Comparison of ENCODE assay signal across 16 cellular contexts in the genomic region with DNA sequence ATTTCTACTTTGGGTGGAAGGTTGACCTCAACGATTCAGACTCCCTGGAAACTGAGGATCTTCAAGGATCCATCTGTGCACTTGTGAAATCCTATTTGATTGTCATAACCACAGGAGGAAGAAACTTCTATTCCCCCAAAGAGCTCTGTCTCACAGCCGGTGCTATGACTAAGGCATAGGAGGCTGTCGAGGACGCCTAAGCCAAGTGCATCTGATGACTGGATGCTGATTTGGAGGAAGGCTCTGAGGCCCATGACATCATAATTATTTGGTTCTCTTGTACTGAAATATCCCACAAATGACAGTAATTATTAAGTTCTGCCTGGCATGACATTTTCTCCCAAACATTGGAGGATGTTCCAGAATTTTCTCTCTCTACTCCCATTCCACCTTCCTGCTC. TPM values are rescaled to one million over a fixed set of nuclear protein-coding genes. Genes with fewer than 3 reads are reported as not detected.
"Had no signal": no experiment of that assay in that cellular context is flagged by ENCODE, and none has a peak within 500 bp of the region (broad histone marks: within the 10 kb centered on the region; RNA-seq: fewer than 3 reads in every experiment).

No MANE protein-coding gene starts in this region.

- H3K4me3 Mint-ChIP-seq: activated CD8-positive, alpha-beta memory T cell treated with anti-CD3 and anti-CD28 coated beads, Interleukin-2, amount 10 ng/mL, durations not matched to agents 7 days and 5 days; activated naive CD8-positive, alpha-beta T cell treated with anti-CD3 and anti-CD28 coated beads, Interleukin-2, amount 10 ng/mL, durations not matched to agents 7 days and 5 days; activated T-cell treated with anti-CD3 and anti-CD28 coated beads, Interleukin-2, amount 50 U/mL, for 24 hours; stimulated activated effector memory CD8-positive, alpha-beta T cell treated with anti-CD3 and anti-CD28 coated beads, Interleukin-12 subunit alpha, Interleukin-12 subunit beta, amount 100 ng/mL, for 72 hours had no signal

- ATAC-seq: activated CD8-positive, alpha-beta memory T cell treated with anti-CD3 and anti-CD28 coated beads, Interleukin-2, amount 10 ng/mL, durations not matched to agents 7 days and 5 days; stimulated activated effector memory CD8-positive, alpha-beta T cell treated with anti-CD3 and anti-CD28 coated beads, Interleukin-12 subunit alpha, Interleukin-12 subunit beta, amount 100 ng/mL, for 72 hours had no signal

- H3K4me3 ChIP-seq: coronary artery, lung had no signal

- H3K36me3 Mint-ChIP-seq: activated CD8-positive, alpha-beta memory T cell treated with anti-CD3 and anti-CD28 coated beads, Interleukin-2, amount 10 ng/mL, durations not matched to agents 7 days and 5 days; activated naive CD8-positive, alpha-beta T cell treated with anti-CD3 and anti-CD28 coated beads, Interleukin-2, amount 10 ng/mL, durations not matched to agents 7 days and 5 days; stimulated activated effector memory CD8-positive, alpha-beta T cell treated with anti-CD3 and anti-CD28 coated beads, Interleukin-12 subunit alpha, Interleukin-12 subunit beta, amount 100 ng/mL, for 72 hours had no signal

- DNase-seq: activated CD4-positive, alpha-beta T cell treated with anti-CD3 and anti-CD28 coated beads, Interleukin-2, amount 50 U/mL, for 48 hours; activated CD8-positive, alpha-beta memory T cell treated with anti-CD3 and anti-CD28 coated beads, Interleukin-2, amount 10 ng/mL, durations not matched to agents 7 days and 5 days; activated gamma-delta T cell; activated naive CD8-positive, alpha-beta T cell treated with anti-CD3 and anti-CD28 coated beads, Interleukin-2, amount 10 ng/mL, durations not matched to agents 7 days and 5 days; activated T-cell treated with anti-CD3 and anti-CD28 coated beads, Interleukin-2, amount 50 U/mL, for 24 hours; aorta; effector CD4-positive, alpha-beta T cell; hypothalamus; left cardiac atrium; midbrain; T-helper 2 cell; trophoblast cell had no signal

- H3K9me3 Mint-ChIP-seq: activated naive CD8-positive, alpha-beta T cell treated with anti-CD3 and anti-CD28 coated beads, Interleukin-2, amount 10 ng/mL, durations not matched to agents 7 days and 5 days; activated T-cell treated with anti-CD3 and anti-CD28 coated beads, Interleukin-2, amount 50 U/mL, for 24 hours; stimulated activated effector memory CD8-positive, alpha-beta T cell treated with anti-CD3 and anti-CD28 coated beads, Interleukin-12 subunit alpha, Interleukin-12 subunit beta, amount 100 ng/mL, for 72 hours had no signal

- H3K27ac Mint-ChIP-seq: activated CD8-positive, alpha-beta memory T cell treated with anti-CD3 and anti-CD28 coated beads, Interleukin-2, amount 10 ng/mL, durations not matched to agents 7 days and 5 days; activated naive CD8-positive, alpha-beta T cell treated with anti-CD3 and anti-CD28 coated beads, Interleukin-2, amount 10 ng/mL, durations not matched to agents 7 days and 5 days; activated T-cell treated with anti-CD3 and anti-CD28 coated beads, Interleukin-2, amount 50 U/mL, for 24 hours; stimulated activated effector memory CD8-positive, alpha-beta T cell treated with anti-CD3 and anti-CD28 coated beads, Interleukin-12 subunit alpha, Interleukin-12 subunit beta, amount 100 ng/mL, for 72 hours had no signal

- H3K27ac ChIP-seq: coronary artery had no signal

- H3K4me1 Mint-ChIP-seq: activated CD8-positive, alpha-beta memory T cell treated with anti-CD3 and anti-CD28 coated beads, Interleukin-2, amount 10 ng/mL, durations not matched to agents 7 days and 5 days; activated naive CD8-positive, alpha-beta T cell treated with anti-CD3 and anti-CD28 coated beads, Interleukin-2, amount 10 ng/mL, durations not matched to agents 7 days and 5 days; stimulated activated effector memory CD8-positive, alpha-beta T cell treated with anti-CD3 and anti-CD28 coated beads, Interleukin-12 subunit alpha, Interleukin-12 subunit beta, amount 100 ng/mL, for 72 hours had no signal

RNA-seq across cellular contexts. Expression of a gene that starts 13.8 kb away (rescaled TPM):
- total RNA-seq: activated CD8-positive, alpha-beta memory T cell treated with anti-CD3 and anti-CD28 coated beads, Interleukin-2, amount 10 ng/mL, durations not matched to agents 7 days and 5 days; activated naive CD8-positive, alpha-beta T cell treated with anti-CD3 and anti-CD28 coated beads, Interleukin-2, amount 10 ng/mL, durations not matched to agents 7 days and 5 days; aorta; subcutaneous adipose tissue had no signal
